In genomic region chr21:45136927-45137611, GRCh38 we compare ENCODE assay signal across 8 cellular contexts.
A peak's percentile ranks its signal among the peaks of the same experiment; 100 is the strongest.
DNase-seq lines count a peak whose midpoint lies in the region; ATAC-seq, FAIRE-seq and TF ChIP-seq lines count a peak whose summit lies in the region.

No MANE protein-coding gene starts in this region.

- intact Hi-C loops in left ventricle myocardium superior (cut with micrococcal nuclease): loop anchor here (5.0 to 10.0 kb wide), 2 partner anchors 62 to 185 kb away; partner anchors contain the start of gene ADARB1

- no peak overlapping the region for H3K9ac ChIP-seq in SU-DHL-6 (ENCODE audit: low read length)

- no peaks in the 10 kb centered on the region for H4K20me1 ChIP-seq in SU-DHL-6 (ENCODE audit: low read depth, low read length)

- no peaks in the 10 kb centered on the region for H3K27me3 ChIP-seq in SU-DHL-6 (ENCODE audit: low read length)

- no peaks in the 10 kb centered on the region for H3K79me2 ChIP-seq in SU-DHL-6 (ENCODE audit: insufficient read depth, low read length)

- peak; percentile 57 for TF ChIP-seq CTCF in SU-DHL-6 (IDR thresholded peaks at IDR 0.05; ENCODE audit: insufficient read depth, low read length, poor library complexity, severe bottlenecking)
- TF ChIP-seq CTCF in retinal pigment epithelial cell (conservative IDR thresholded peaks at IDR 0.05; ENCODE audit: low read depth, low read length): peak; percentile 93

- peak; percentile 90 for FAIRE-seq in G401.6 (lab: Jason Lieb, UNC)

- ATAC-seq in left ventricle myocardium superior: peak; percentile 72
- ATAC-seq in GM19023 (IDR thresholded peaks at IDR 0.05; ENCODE audit: unreplicated experiment): no peak
- ATAC-seq in GM18519 (IDR thresholded peaks at IDR 0.05; ENCODE audit: low FRiP score, unreplicated experiment): no peak

- no peaks in the 10 kb centered on the region for H3K9me2 ChIP-seq in SU-DHL-6 (replicated peaks; ENCODE audit: insufficient read depth, low read length)

- H3F3A ChIP-seq in SU-DHL-6 (ENCODE audit: insufficient read depth): no peaks in the 10 kb centered on the region

- no peaks in the 10 kb centered on the region for H3K9me3 ChIP-seq in SU-DHL-6 (ENCODE audit: insufficient read depth, low read length)

- no peak overlapping the region for H3K4me2 ChIP-seq in SU-DHL-6 (ENCODE audit: low read depth, low read length, poor library complexity, severe bottlenecking)

- H2AFZ ChIP-seq in SU-DHL-6 (ENCODE audit: low read depth, low read length, severe bottlenecking): no peak overlapping the region

- H3K36me3 ChIP-seq in SU-DHL-6 (ENCODE audit: low read length): no peaks in the 10 kb centered on the region

- peak; percentile 78 for DNase-seq in MV-4-11 (lab: John Stamatoyannopoulos, UW)
- DNase-seq in amniotic stem cell (lab: John Stamatoyannopoulos, UW): peak; percentile 80
- peak; percentile 90 for DNase-seq in left ventricle myocardium superior
- no peak for DNase-seq in retinal pigment epithelial cell (ENCODE audit: low read depth)

- no peak overlapping the region for H3K27ac ChIP-seq in SU-DHL-6 (ENCODE audit: low read depth, low read length)

- no peak overlapping the region for H3K4me3 ChIP-seq in SU-DHL-6 (ENCODE audit: insufficient read depth, low read length, poor library complexity, severe bottlenecking)
- H3K4me3 ChIP-seq in retinal pigment epithelial cell (ENCODE audit: low read length): no peak overlapping the region
